ENCODE assay signal across 6 cellular contexts in the genomic region with DNA sequence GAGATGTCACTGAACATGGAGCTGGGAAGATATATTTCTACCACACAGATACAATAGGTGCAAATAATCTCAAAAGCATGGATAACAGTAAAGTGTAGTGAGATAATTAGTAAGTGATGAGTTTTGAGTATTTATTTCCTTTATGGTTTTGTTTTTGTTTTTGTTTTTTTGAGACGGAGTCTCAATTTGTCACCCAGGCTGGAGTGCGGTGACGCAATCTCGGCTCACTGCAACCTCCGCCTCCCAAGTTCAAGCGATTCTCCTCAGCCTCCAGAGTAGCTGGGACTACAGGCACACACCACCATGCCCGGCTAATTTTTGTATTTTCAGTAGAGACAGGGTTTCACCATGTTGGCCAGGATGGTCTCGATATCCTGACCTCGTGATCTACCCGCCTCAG. TPM values are rescaled to one million over a fixed set of nuclear protein-coding genes. Genes with fewer than 3 reads are reported as not detected.
"Had no signal": no experiment of that assay in that cellular context is flagged by ENCODE, and none has a peak within 500 bp of the region (broad histone marks: within the 10 kb centered on the region; RNA-seq: fewer than 3 reads in every experiment).

No MANE protein-coding gene starts in this region.

RNA-seq across cellular contexts. Expression of gene TP53TG5, which starts 27.3 kb away (rescaled TPM):
- total RNA-seq: M059J, PC-3, Peyer's patch, SJSA1 had no signal
- polyA plus RNA-seq: SK-N-SH had no signal

RNA-seq across cellular contexts. Expression of gene MATN4, which starts 42.7 kb away (rescaled TPM):
- total RNA-seq: M059J, Peyer's patch, Right ventricle myocardium superior, SJSA1 had no signal

RNA-seq across cellular contexts. Expression of gene RBPJL, which starts 44.2 kb away (rescaled TPM):
- total RNA-seq: M059J, PC-3, Peyer's patch, Right ventricle myocardium superior, SJSA1 had no signal
- polyA plus RNA-seq: SK-N-SH had no signal
